In genomic region chr3:58144478-58145142, GRCh38 we compare ENCODE assay signal across 28 cellular contexts.
DNase-seq lines count a peak whose midpoint lies in the region; ATAC-seq and TF ChIP-seq lines count a peak whose summit lies in the region.
"Had no signal": no experiment of that assay in that cellular context is flagged by ENCODE, and none has a peak within 500 bp of the region (broad histone marks: within the 10 kb centered on the region; RNA-seq: fewer than 3 reads in every experiment).

No MANE protein-coding gene starts in this region.

- H3K9me3 Mint-ChIP-seq in endodermal cell, result no peaks in the 10 kb centered on the region
- H3K9me3 Mint-ChIP-seq in naive thymus-derived CD4-positive, alpha-beta T cell, result no peaks in the 10 kb centered on the region
- H3K9me3 Mint-ChIP-seq: activated B cell treated with CpG ODN at 0.5 μM for 24 hours; activated T-helper 17 cell treated with anti-CD3 and anti-CD28 coated beads, Interleukin-2, amount 50 U/mL, for 72 hours; central memory CD8-positive, alpha-beta T cell; mesothelial cell of epicardium; nephron had no signal

- WGBS in endodermal cell (ENCODE audit: insufficient coverage in 1 of 2, insufficient read length in 1 of 2), 2 experiments, result 93 to 100% methylated on average over 3 to 7 of the region's 7 CpGs

- CTCF ChIA-PET in naive thymus-derived CD4-positive, alpha-beta T cell (lab: Charles Lee), result no interaction called here

- no peak overlapping the region for H3K9ac ChIP-seq in endodermal cell (ENCODE audit: extremely low read depth, low read length, poor library complexity, severe bottlenecking)
- H3K9ac ChIP-seq: BLaER1 treated with 17β-estradiol and CSF1 and Interleukin-3, amounts not matched to agents 10 nM and 100 nM; parathyroid adenoma had no signal

- peak overlapping the region; percentile 10 for H3K27ac Mint-ChIP-seq in endodermal cell
- H3K27ac Mint-ChIP-seq in naive thymus-derived CD4-positive, alpha-beta T cell, result no peak overlapping the region
- H3K27ac Mint-ChIP-seq: activated B cell treated with CpG ODN at 0.5 μM for 24 hours; activated naive CD8-positive, alpha-beta T cell; activated T-helper 17 cell treated with anti-CD3 and anti-CD28 coated beads, Interleukin-2, amount 50 U/mL, for 72 hours; mesothelial cell of epicardium; nephron had no signal

- POLR2A ChIA-PET in naive thymus-derived CD4-positive, alpha-beta T cell (lab: Charles Lee), result no interaction called here

- H3K4me3 Mint-ChIP-seq in endodermal cell, result no peak overlapping the region
- no peak overlapping the region for H3K4me3 Mint-ChIP-seq in naive thymus-derived CD4-positive, alpha-beta T cell
- H3K4me3 Mint-ChIP-seq: activated B cell treated with CpG ODN at 0.5 μM for 24 hours; activated naive CD8-positive, alpha-beta T cell; activated T-helper 17 cell treated with anti-CD3 and anti-CD28 coated beads, Interleukin-2, amount 50 U/mL, for 72 hours; central memory CD8-positive, alpha-beta T cell; mesothelial cell of epicardium; nephron had no signal

- no peaks in the 10 kb centered on the region for H3K27me3 ChIP-seq in endodermal cell (ENCODE audit: control insufficient read depth, insufficient read depth, low read length, poor library complexity, severe bottlenecking)
- H3K27me3 ChIP-seq in naive thymus-derived CD4-positive, alpha-beta T cell (ENCODE audit: control insufficient read depth in 2 of 2, insufficient read depth in 2 of 2, low read length in 2 of 2), result no peaks in the 10 kb centered on the region
- H3K27me3 ChIP-seq: ascending aorta; BLaER1 treated with 17β-estradiol and CSF1 and Interleukin-3, amounts not matched to agents 10 nM and 100 nM had no signal

- no peaks in the 10 kb centered on the region for H3K27me3 Mint-ChIP-seq in endodermal cell (ENCODE audit: insufficient read depth)
- no peaks in the 10 kb centered on the region for H3K27me3 Mint-ChIP-seq in naive thymus-derived CD4-positive, alpha-beta T cell
- H3K27me3 Mint-ChIP-seq: activated B cell treated with CpG ODN at 0.5 μM for 24 hours; activated naive CD8-positive, alpha-beta T cell; activated T-helper 17 cell treated with anti-CD3 and anti-CD28 coated beads, Interleukin-2, amount 50 U/mL, for 72 hours; central memory CD8-positive, alpha-beta T cell had no signal

- H3K4me3 ChIP-seq in endodermal cell (ENCODE audit: low read length), result no peak overlapping the region
- H3K4me3 ChIP-seq in naive thymus-derived CD4-positive, alpha-beta T cell (ENCODE audit: low read length), result no peak overlapping the region
- H3K4me3 ChIP-seq: ascending aorta; BLaER1 treated with 17β-estradiol and CSF1 and Interleukin-3, amounts not matched to agents 10 nM and 100 nM; left ventricle myocardium inferior had no signal

- no peak for ATAC-seq in HG03175 (IDR thresholded peaks at IDR 0.05; ENCODE audit: unreplicated experiment)
- ATAC-seq in naive thymus-derived CD4-positive, alpha-beta T cell, result no peak
- ATAC-seq: activated T-helper 17 cell treated with anti-CD3 and anti-CD28 coated beads, Interleukin-2, amount 50 U/mL, for 72 hours; HCT116; SK-N-SH treated with all-trans-retinoic acid at 6 μM for 48 hours had no signal

- peaks cover 78% of the 10 kb centered on the region for H3K36me3 Mint-ChIP-seq in endodermal cell (ENCODE audit: low read depth)
- H3K36me3 Mint-ChIP-seq in naive thymus-derived CD4-positive, alpha-beta T cell, result peaks cover 11 to 71% (median 51%) of the 10 kb centered on the region in 5 donors

- peaks cover 100% of the 10 kb centered on the region for H3K36me3 ChIP-seq in endodermal cell (ENCODE audit: control insufficient read depth, insufficient read depth, low read length)
- peaks cover 0 to 94% (median 26%) of the 10 kb centered on the region in 3 experiments for H3K36me3 ChIP-seq in naive thymus-derived CD4-positive, alpha-beta T cell (ENCODE audit: control insufficient read depth in 2 of 3, insufficient read depth in 3 of 3, low read length in 3 of 3)

- no peak overlapping the region for H3K27ac ChIP-seq in endodermal cell (ENCODE audit: low read depth, low read length)
- H3K27ac ChIP-seq in naive thymus-derived CD4-positive, alpha-beta T cell (ENCODE audit: low read depth, low read length), result no peak overlapping the region
- H3K27ac ChIP-seq: ascending aorta; BLaER1 treated with 17β-estradiol and CSF1 and Interleukin-3, amounts not matched to agents 10 nM and 100 nM; left ventricle myocardium inferior; parathyroid adenoma had no signal

- DNase-seq in NCI-H2196 (lab: John Stamatoyannopoulos, UW; ENCODE audit: unreplicated experiment), result peak; percentile 2
- no peak for DNase-seq in NCI-H2196 treated with DMSO at 0.1 percent for 48 hours (lab: John Stamatoyannopoulos, UW; ENCODE audit: unreplicated experiment)
- peak; percentile 69 for DNase-seq in NCI-H345 treated with DMSO at 0.1 percent for 48 hours (lab: John Stamatoyannopoulos, UW; ENCODE audit: unreplicated experiment)
- DNase-seq in endodermal cell, result no peak
- DNase-seq in NCI-H226, result no peak
- DNase-seq in naive thymus-derived CD4-positive, alpha-beta T cell, result no peak
- DNase-seq in DMS79 treated with DMSO at 0.1 percent for 48 hours (lab: John Stamatoyannopoulos, UW), result no peak
- DNase-seq: ACHN; activated B cell treated with CpG ODN at 0.5 μM for 24 hours; activated CD4-positive, alpha-beta T cell treated with anti-CD3 and anti-CD28 coated beads, Interleukin-2, amount 50 U/mL, for 4 hours; activated CD8-positive, alpha-beta memory T cell treated with anti-CD3 and anti-CD28 coated beads, Interleukin-2, amount 50 U/mL, for 4 hours; erythroblast; foreskin fibroblast; KBM-7; left ventricle myocardium inferior; RPMI8226; stimulated activated CD4-positive, alpha-beta T cell treated with anti-CD3 and anti-CD28 coated beads, Interleukin-15, amount 100 ng/mL, for 24 hours had no signal

- no peaks in the 10 kb centered on the region for H3K9me3 ChIP-seq in endodermal cell (ENCODE audit: control insufficient read depth, low read length)
- no peaks in the 10 kb centered on the region for H3K9me3 ChIP-seq in naive thymus-derived CD4-positive, alpha-beta T cell (ENCODE audit: control insufficient read depth in 2 of 3, low read length in 3 of 3)
- H3K9me3 ChIP-seq: ascending aorta; BLaER1 treated with 17β-estradiol and CSF1 and Interleukin-3, amounts not matched to agents 10 nM and 100 nM; left ventricle myocardium inferior had no signal

- no peaks in the 10 kb centered on the region for H3K4me1 ChIP-seq in endodermal cell (ENCODE audit: control insufficient read depth, insufficient read depth, low read length)
- no peaks in the 10 kb centered on the region for H3K4me1 ChIP-seq in naive thymus-derived CD4-positive, alpha-beta T cell (ENCODE audit: control insufficient read depth in 2 of 2, insufficient read depth in 2 of 2, low read length in 2 of 2)
- H3K4me1 ChIP-seq: ascending aorta; BLaER1 treated with 17β-estradiol and CSF1 and Interleukin-3, amounts not matched to agents 10 nM and 100 nM; left ventricle myocardium inferior; parathyroid adenoma had no signal

- H3K4me1 Mint-ChIP-seq in endodermal cell, result no peaks in the 10 kb centered on the region
- no peaks in the 10 kb centered on the region for H3K4me1 Mint-ChIP-seq in naive thymus-derived CD4-positive, alpha-beta T cell
- H3K4me1 Mint-ChIP-seq: activated B cell treated with CpG ODN at 0.5 μM for 24 hours; activated T-helper 17 cell treated with anti-CD3 and anti-CD28 coated beads, Interleukin-2, amount 50 U/mL, for 72 hours; central memory CD8-positive, alpha-beta T cell; mesothelial cell of epicardium; nephron had no signal

- intact Hi-C loops in naive thymus-derived CD4-positive, alpha-beta T cell (cut with micrococcal nuclease), result no loop called here

- no peak for TF ChIP-seq CTCF in endodermal cell (conservative IDR thresholded peaks at IDR 0.05)

Comparison
In these comparisons a context has a peak if more than half of its experiments do, and no peak if none do; other contexts are left out.
1. DNase-seq: peak in NCI-H2196 (single experiment) and NCI-H345 treated with DMSO at 0.1 percent for 48 hours (single experiment); none in NCI-H2196 treated with DMSO at 0.1 percent for 48 hours (single experiment), endodermal cell (single experiment), NCI-H226 (single experiment), naive thymus-derived CD4-positive, alpha-beta T cell (0 of 9) and DMS79 treated with DMSO at 0.1 percent for 48 hours (single experiment).